Comparison of ENCODE assay signal across 10 cellular contexts in genomic region chr15:85750807-85751730, GRCh38. TPM values are rescaled to one million over a fixed set of nuclear protein-coding genes. Genes with fewer than 3 reads are reported as not detected.
DNase-seq lines count a peak whose midpoint lies in the region; ATAC-seq and TF ChIP-seq lines count a peak whose summit lies in the region.
"Had no signal": no experiment of that assay in that cellular context is flagged by ENCODE, and none has a peak within 500 bp of the region (broad histone marks: within the 10 kb centered on the region; RNA-seq: fewer than 3 reads in every experiment).

No MANE protein-coding gene starts in this region.

- H3K36me3 Mint-ChIP-seq in neural crest cell (ENCODE audit: low read depth): peaks cover 21% of the 10 kb centered on the region

- H3K27ac ChIP-seq in aorta (ENCODE audit: low read depth in 1 of 2, low read length in 2 of 2): peak overlapping the region in 1 of 2 donors; percentile 20

- 39 to 41% methylated on average over 21 of the region's 21 CpGs for WGBS in aorta, 2 donors

- intact Hi-C loops in head of caudate nucleus (cut with DNase I) (no loop called here), aorta (cut with DNase I) (loop anchor here in 1 of 2 donors (5.0 kb wide), 1 partner anchor 46 kb away; no protein-coding TSS in a partner anchor)

- peak; percentile 27 for DNase-seq in activated gamma-delta T cell treated with Interleukin-2 at 50 U/mL for 16 hours
- DNase-seq in activated gamma-delta T cell (lab: John Stamatoyannopoulos, UW): no peak
- DNase-seq in head of caudate nucleus: peak in 24 of 42 donors; percentile 12 to 78 (median 56)
- no peak for DNase-seq in neural crest cell (ENCODE audit: low read depth, low spot score)
- DNase-seq in aorta: peak in 1 of 2 donors; percentile 76
- DNase-seq in H4 (ENCODE audit: low spot score): no peak
- no peak for DNase-seq in HEK293T (ENCODE audit: extremely low spot score)
- no peak for DNase-seq in NK-92 treated with Interleukin-12 subunit alpha and Interleukin-12 subunit beta, amount 100 ng/mL, for 24 hours (lab: John Stamatoyannopoulos, UW)

- peaks cover 0 to 3% of the 10 kb centered on the region in 2 donors for H3K36me3 ChIP-seq in aorta (ENCODE audit: control insufficient read depth in 1 of 2, insufficient read depth in 2 of 2, low read length in 1 of 2)

- no peaks in the 10 kb centered on the region for H3K9me3 ChIP-seq in aorta (ENCODE audit: control insufficient read depth, low read length)

- H3K27me3 ChIP-seq in aorta (ENCODE audit: control insufficient read depth in 1 of 2, insufficient read depth in 2 of 2, low read length in 1 of 2): no peaks in the 10 kb centered on the region

- TF ChIP-seq CTCF in neural crest cell (conservative IDR thresholded peaks at IDR 0.05): no peak

- peaks cover 79% of the 10 kb centered on the region for H3K4me1 Mint-ChIP-seq in neural crest cell

- H3K4me3 ChIP-seq in aorta (ENCODE audit: low read length in 2 of 2): no peak overlapping the region

- peaks cover 8% of the 10 kb centered on the region for H3K27me3 Mint-ChIP-seq in neural crest cell (ENCODE audit: low read depth)
- H3K27me3 Mint-ChIP-seq: B cell had no signal

- no peaks in the 10 kb centered on the region for H3K9me3 Mint-ChIP-seq in neural crest cell
- H3K9me3 Mint-ChIP-seq: activated naive CD4-positive, alpha-beta T cell treated with anti-CD3 and anti-CD28 coated beads, Interleukin-2, amount 50 U/mL, for 72 hours had no signal

- H3K27ac Mint-ChIP-seq in neural crest cell (ENCODE audit: unreplicated experiment): peak overlapping the region; percentile 98
- H3K27ac Mint-ChIP-seq: B cell had no signal

- ATAC-seq in aorta (ENCODE audit: low FRiP score): peak; percentile 56

- peak overlapping the region; percentile 88 for H3K4me3 Mint-ChIP-seq in neural crest cell
- H3K4me3 Mint-ChIP-seq: B cell had no signal

- H3K4me1 ChIP-seq in aorta (ENCODE audit: control insufficient read depth in 1 of 2, insufficient read depth in 2 of 2, low read length in 2 of 2): no peaks in the 10 kb centered on the region

- POLR2A ChIA-PET in HEK293T (lab: Yijun Ruan, JAX): no interaction called here

- CTCF ChIA-PET in HEK293T (lab: Yijun Ruan, JAX): no interaction called here

TF ChIP-seq in HEK293T, 16 proteins besides CTCF, POLR2A, EP300 and RAD21:
- TF ChIP-seq L3MBTL2 (conservative IDR thresholded peaks at IDR 0.05) (no peak), SP1 (IDR thresholded peaks at IDR 0.05) (no peak), ZNF384 (IDR thresholded peaks at IDR 0.05) (no peak), FOXA1 (IDR thresholded peaks at IDR 0.05) (no peak), FOXK2 (IDR thresholded peaks at IDR 0.05) (no peak), ARNT (IDR thresholded peaks at IDR 0.05) (no peak), ELF4 (IDR thresholded peaks at IDR 0.05) (no peak), BHLHE40 (IDR thresholded peaks at IDR 0.05; ENCODE audit: borderline replicate concordance) (no peak), CTBP1 (IDR thresholded peaks at IDR 0.05; ENCODE audit: borderline replicate concordance) (no peak), PKNOX1 (IDR thresholded peaks at IDR 0.05) (no peak), LEF1 (IDR thresholded peaks at IDR 0.05; ENCODE audit: borderline replicate concordance) (no peak)

RNA-seq across cellular contexts. Expression of gene KLHL25, which starts 43.7 kb away (rescaled TPM):
- total RNA-seq in neural crest cell (17.9 and 19.3 TPM in 2 replicates), aorta (1 to 10 TPM; 6.4 to 9.2 TPM)
- 1 to 10 TPM; 1.8 to 4.9 TPM for polyA plus RNA-seq in aorta
- total RNA-seq in H4 (2014; rRNA removed; shearing (Covaris generic)): 2.4 and 2.9 TPM in 2 replicates

Comparison
In these comparisons a context has a peak if more than half of its experiments do, and no peak if none do; other contexts are left out.
1. DNase-seq: peak in activated gamma-delta T cell treated with Interleukin-2 at 50 U/mL for 16 hours (single experiment) and head of caudate nucleus (24 of 42); none in activated gamma-delta T cell (single experiment), neural crest cell (single experiment), H4 (single experiment), HEK293T (single experiment) and NK-92 treated with Interleukin-12 subunit alpha and Interleukin-12 subunit beta, amount 100 ng/mL, for 24 hours (single experiment).